ENCODE assay signal across 16 cellular contexts in genomic region chr7:1298938-1299885, GRCh38.
A peak's percentile ranks its signal among the peaks of the same experiment; 100 is the strongest.
DNase-seq lines count a peak whose midpoint lies in the region; ATAC-seq and TF ChIP-seq lines count a peak whose summit lies in the region.
"Had no signal": no experiment of that assay in that cellular context is flagged by ENCODE, and none has a peak within 500 bp of the region (broad histone marks: within the 10 kb centered on the region; RNA-seq: fewer than 3 reads in every experiment).

No MANE protein-coding gene starts in this region.

- H2AFZ ChIP-seq in GM23248, result no peak overlapping the region

- intact Hi-C loops in CD14-positive monocyte (cut with micrococcal nuclease), result no loop called here

- H3K4me3 Mint-ChIP-seq in CD14-positive monocyte, result no peak overlapping the region
- H3K4me3 Mint-ChIP-seq: CD8-positive, alpha-beta T cell had no signal

- no peak overlapping the region for H3K9ac ChIP-seq in GM23248
- H3K9ac ChIP-seq: KMS-11 had no signal

- H3K36me3 ChIP-seq in lung (ENCODE audit: control insufficient read depth in 2 of 2, insufficient read depth in 2 of 2, low read length in 2 of 2) (no peaks in the 10 kb centered on the region), GM23248 (ENCODE audit: low read depth) (no peaks in the 10 kb centered on the region)

- DNase-seq in NCI-H524 (lab: John Stamatoyannopoulos, UW) (peak; percentile 48 to 82), NCI-H524 treated with DMSO at 0.1 percent for 48 hours (lab: John Stamatoyannopoulos, UW) (no peak), CD14-positive monocyte (ENCODE audit: low spot score) (peak; percentile 37), lung (ENCODE audit: low spot score) (no peak), RPMI8226 (no peak), GM23248 (no peak), GM20000 (ENCODE audit: low spot score) (no peak)
- DNase-seq: CD8-positive, alpha-beta T cell; DMS153; HCEC 1CT; NCI-H1092 treated with DMSO at 0.1 percent for 48 hours; NCI-H187; NCI-H510A; NK-92 treated with Interleukin-12 subunit alpha and Interleukin-12 subunit beta, amount 100 ng/mL, for 24 hours had no signal

- ATAC-seq in lung (ENCODE audit: insufficient read depth, low FRiP score), result peak; percentile 31
- ATAC-seq: CD8-positive, alpha-beta T cell had no signal

- 56 to 63% methylated on average over 28 to 30 of the region's 30 CpGs for WGBS in lung, 2 donors
- whole genome bisulfite sequencing in GM23248 (ENCODE audit: low coverage in 1 of 2, low lambda C conversion rate in 2 of 2, missing lambda C conversion rate in 2 of 2), 2 experiments, result 30 to 39% methylated on average over 26 to 30 of the region's 30 CpGs

- H3K27ac ChIP-seq in VCaP (peak overlapping the region; percentile 83; the same call in 1 of the 2 replicates), lung (ENCODE audit: low read depth in 1 of 2, low read length in 1 of 2) (no peak overlapping the region), GM23248 (no peak overlapping the region)
- H3K27ac ChIP-seq: KMS-11 had no signal

- no peak overlapping the region for H3K4me2 ChIP-seq in GM23248 (ENCODE audit: unreplicated experiment)
- H3K4me2 ChIP-seq: KMS-11 had no signal

- TF ChIP-seq CTCF in CD14-positive monocyte (IDR thresholded peaks at IDR 0.05) (no peak), VCaP (conservative IDR thresholded peaks at IDR 0.05) (no peak), lung (IDR thresholded peaks at IDR 0.05; ENCODE audit: control extremely low read depth, extremely low read depth) (no peak), GM20000 (IDR thresholded peaks at IDR 0.05; ENCODE audit: extremely low read depth, missing control alignments) (no peak)

- H3K9me3 ChIP-seq in lung (ENCODE audit: control insufficient read depth in 2 of 2, insufficient read depth in 1 of 2, low read length in 1 of 2) (peaks cover 0 to 6% of the 10 kb centered on the region in 2 donors), GM23248 (ENCODE audit: low read depth) (no peaks in the 10 kb centered on the region)

- no peaks in the 10 kb centered on the region for H4K20me1 ChIP-seq in GM23248 (ENCODE audit: insufficient read depth)

- peaks cover 0 to 5% (median 0%) of the 10 kb centered on the region in 7 donors for H3K9me3 Mint-ChIP-seq in CD14-positive monocyte
- H3K9me3 Mint-ChIP-seq: CD8-positive, alpha-beta T cell had no signal

- peaks cover 10 to 30% (median 19%) of the 10 kb centered on the region in 3 donors for H3K27me3 Mint-ChIP-seq in CD14-positive monocyte (ENCODE audit: low read depth in 3 of 3)

- peak overlapping the region in 1 of 7 donors; percentile 66 for H3K27ac Mint-ChIP-seq in CD14-positive monocyte
- H3K27ac Mint-ChIP-seq: CD8-positive, alpha-beta T cell had no signal

- H3F3A ChIP-seq in GM23248 (ENCODE audit: insufficient read depth), result no peaks in the 10 kb centered on the region

- in situ Hi-C loops in GM23248 (cut with MboI), result no loop called here

- no peaks in the 10 kb centered on the region for H3K36me3 Mint-ChIP-seq in CD14-positive monocyte
- H3K36me3 Mint-ChIP-seq: CD8-positive, alpha-beta T cell had no signal

- H3K27me3 ChIP-seq in lung (ENCODE audit: control insufficient read depth, insufficient read depth) (peaks cover 16% of the 10 kb centered on the region), GM23248 (replicated peaks; ENCODE audit: insufficient read depth) (peaks cover 14% of the 10 kb centered on the region)

- H3K4me1 Mint-ChIP-seq in CD14-positive monocyte, result no peaks in the 10 kb centered on the region

- no peaks in the 10 kb centered on the region for H3K9me2 ChIP-seq in GM23248 (ENCODE audit: insufficient read depth)

- no peak overlapping the region for H3K4me3 ChIP-seq in lung
- no peak overlapping the region for H3K4me3 ChIP-seq in GM23248

- no peaks in the 10 kb centered on the region for H3K4me1 ChIP-seq in lung (ENCODE audit: control insufficient read depth in 2 of 2, insufficient read depth in 2 of 2, low read length in 2 of 2)
- H3K4me1 ChIP-seq in GM23248 (ENCODE audit: insufficient read depth), result no peaks in the 10 kb centered on the region

- no peaks in the 10 kb centered on the region for H3K79me2 ChIP-seq in GM23248 (ENCODE audit: insufficient read depth)

Comparison
In these comparisons a context has a peak if more than half of its experiments do, and no peak if none do; other contexts are left out.
1. DNase-seq: peak in NCI-H524 (2 of 2) and CD14-positive monocyte (single experiment); none in NCI-H524 treated with DMSO at 0.1 percent for 48 hours (single experiment), lung (single experiment), RPMI8226 (single experiment), GM23248 (single experiment) and GM20000 (single experiment).